ENCODE assay signal across 10 cellular contexts in the genomic region with DNA sequence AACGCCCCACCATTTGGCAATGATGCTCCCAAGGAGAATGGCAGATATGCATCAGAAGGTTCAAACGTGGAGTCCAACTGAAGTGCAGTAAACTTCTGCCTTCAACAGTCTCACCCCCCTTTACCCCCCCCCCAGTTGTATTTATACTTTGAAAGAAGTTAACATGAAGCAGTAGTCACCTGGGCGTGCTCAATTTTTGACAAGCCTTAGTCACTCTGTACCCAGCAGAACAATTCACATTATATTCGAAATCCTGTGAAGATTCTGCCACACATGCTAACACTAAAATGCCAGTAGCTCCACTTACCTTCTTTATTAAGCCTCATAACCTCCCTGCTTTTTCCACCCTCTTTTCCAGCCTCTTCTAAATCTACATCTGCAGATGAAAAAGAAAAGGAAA. TPM values are rescaled to one million over a fixed set of nuclear protein-coding genes. Genes with fewer than 3 reads are reported as not detected.
A peak's percentile ranks its signal among the peaks of the same experiment; 100 is the strongest.
DNase-seq lines count a peak whose midpoint lies in the region; ATAC-seq and TF ChIP-seq lines count a peak whose summit lies in the region.
"Had no signal": no experiment of that assay in that cellular context is flagged by ENCODE, and none has a peak within 500 bp of the region (broad histone marks: within the 10 kb centered on the region; RNA-seq: fewer than 3 reads in every experiment).

No MANE protein-coding gene starts in this region.

- peak overlapping the region; percentile 80 for H2AFZ ChIP-seq in neuronal stem cell (ENCODE audit: low read length)

- ATAC-seq in Panc1 (no peak), HG03342 (IDR thresholded peaks at IDR 0.05; ENCODE audit: unreplicated experiment) (no peak)

- H3K4me1 ChIP-seq in Panc1 (ENCODE audit: control insufficient read depth, insufficient read depth, low read length) = peaks cover 27% of the 10 kb centered on the region
- H3K4me1 ChIP-seq in neuronal stem cell (ENCODE audit: control insufficient read depth in 2 of 2, insufficient read depth in 1 of 2, low read depth in 1 of 2, low read length in 2 of 2) = peaks cover 11 to 15% of the 10 kb centered on the region in 2 donors

- H3K36me3 ChIP-seq in Panc1 (ENCODE audit: control insufficient read depth, insufficient read depth, low read length) (peaks cover 4% of the 10 kb centered on the region; the same call in 1 of the 2 replicates), neuronal stem cell (replicated peaks in 1 of 2; ENCODE audit: control insufficient read depth in 2 of 2, insufficient read depth in 2 of 2, low read length in 2 of 2) (peaks cover 0 to 21% of the 10 kb centered on the region in 2 donors)

- H3K23ac ChIP-seq in neuronal stem cell (ENCODE audit: low read depth, low read length, poor library complexity) = no peak overlapping the region

- H3K4me1 Mint-ChIP-seq in CD14-positive monocyte = peaks cover 34% of the 10 kb centered on the region
- peaks cover 29% of the 10 kb centered on the region for H3K4me1 Mint-ChIP-seq in endothelial cell (ENCODE audit: unreplicated experiment)

- no peak overlapping the region for H2BK5ac ChIP-seq in neuronal stem cell (ENCODE audit: low read length)

- peaks cover 22 to 26% (median 26%) of the 10 kb centered on the region in 3 donors for H3K27me3 Mint-ChIP-seq in CD14-positive monocyte (ENCODE audit: low read depth in 3 of 3)
- peaks cover 10% of the 10 kb centered on the region for H3K27me3 Mint-ChIP-seq in endothelial cell (ENCODE audit: unreplicated experiment)

- in situ Hi-C loops in Panc1 (cut with HindIII; ENCODE audit: low pct_unique_long_range_greater_than_20kb, low sequenced_read_pairs) = no loop called here

- H3K27ac ChIP-seq in Panc1 (ENCODE audit: low read length) (peak overlapping the region; percentile 91), neuronal stem cell (replicated peaks; ENCODE audit: low read length) (no peak overlapping the region)

- H3K9me3 Mint-ChIP-seq in CD14-positive monocyte (peaks cover 0 to 6% (median 0%) of the 10 kb centered on the region in 7 donors), endothelial cell (ENCODE audit: unreplicated experiment) (no peaks in the 10 kb centered on the region)

- no peak overlapping the region for H4K91ac ChIP-seq in neuronal stem cell (ENCODE audit: low read depth, low read length, poor library complexity)

- no peak overlapping the region for H2BK120ac ChIP-seq in neuronal stem cell (ENCODE audit: low read depth, low read length)

- DNase-seq in CD14-positive monocyte (ENCODE audit: low spot score) (no peak), Panc1 (ENCODE audit: low read depth, low spot score) (no peak), endothelial cell (ENCODE audit: low spot score) (no peak), neuronal stem cell (ENCODE audit: low spot score) (no peak), DMS 273 (lab: John Stamatoyannopoulos, UW; ENCODE audit: unreplicated experiment) (no peak), SKM-1 (lab: John Stamatoyannopoulos, UW; ENCODE audit: unreplicated experiment) (no peak), NCI-H2227 (lab: John Stamatoyannopoulos, UW; ENCODE audit: unreplicated experiment) (no peak)
- DNase-seq: kidney glomerular epithelial cell, OCI-M1 had no signal

- H3K27ac Mint-ChIP-seq in CD14-positive monocyte (peak overlapping the region in 4 of 7 donors; percentile 97 to 98 (median 98)), endothelial cell (ENCODE audit: unreplicated experiment) (peak overlapping the region; percentile 98)

- no peak overlapping the region for H2BK12ac ChIP-seq in neuronal stem cell (ENCODE audit: low read length)

- no peak overlapping the region for H3K4ac ChIP-seq in neuronal stem cell (ENCODE audit: low read length)

- no peak overlapping the region for H2AK5ac ChIP-seq in neuronal stem cell (ENCODE audit: low read depth, low read length)

- H3K4me3 Mint-ChIP-seq in CD14-positive monocyte (peak overlapping the region; percentile 96 to 100), endothelial cell (ENCODE audit: unreplicated experiment) (peak overlapping the region; percentile 99)

- H3K4me3 ChIP-seq in Panc1 (ENCODE audit: low read depth in 2 of 2, low read length in 2 of 2) = peak overlapping the region; percentile 88 to 98
- H3K4me3 ChIP-seq in neuronal stem cell (ENCODE audit: low read length in 2 of 2) = peak overlapping the region in 1 of 2 donors; percentile 59

- no peak overlapping the region for H3K4me2 ChIP-seq in neuronal stem cell (ENCODE audit: insufficient read depth, low read length, poor library complexity, severe bottlenecking)

- no peak overlapping the region for H3K14ac ChIP-seq in neuronal stem cell (ENCODE audit: low read length)

- H3K9ac ChIP-seq in neuronal stem cell (ENCODE audit: low read depth, low read length, poor library complexity) = no peak overlapping the region

- no peak overlapping the region for H4K8ac ChIP-seq in neuronal stem cell (ENCODE audit: low read depth, low read length)

- H3K36me3 Mint-ChIP-seq in CD14-positive monocyte (peaks cover 11 to 18% of the 10 kb centered on the region in 2 donors), endothelial cell (ENCODE audit: low read depth, unreplicated experiment) (peaks cover 4% of the 10 kb centered on the region)

- intact Hi-C loops in CD14-positive monocyte (cut with micrococcal nuclease) (loop anchor here (5.0 to 10.0 kb wide), 5 partner anchors 68 to 1689 kb away; partner anchors contain the start of genes COG5 (in 1 of the 2) and DUS4L (in 1 of the 2)), Panc1 (cut with micrococcal nuclease; ENCODE audit: unreplicated experiment) (loop anchor here (5.0 to 10.0 kb wide), 4 partner anchors 111 to 221 kb away; no protein-coding TSS in a partner anchor)

- no peak overlapping the region for H2BK15ac ChIP-seq in neuronal stem cell (ENCODE audit: low read length)

- POLR2A ChIA-PET in Panc1 (lab: Charles Lee) = no interaction called here

- CTCF ChIA-PET in Panc1 (lab: Charles Lee) = interaction anchor here (0.6 kb wide), 1 partner anchor 133 kb away, joined by 3 read pairs; no protein-coding TSS in a partner anchor

- no peaks in the 10 kb centered on the region for H3K79me1 ChIP-seq in neuronal stem cell (ENCODE audit: low read depth, low read length)

- whole genome bisulfite sequencing in neuronal stem cell (ENCODE audit: extremely low coverage in 2 of 2, insufficient read length in 2 of 2, insufficient replicate concordance in 1 of 2), 2 donors = no CpG with 5 or more reads among the region's 4 CpGs

- BruUV-seq in Panc1 (replicated peaks; lab: Mats Ljungman, UMichigan) = no TSS peak

- H3K9me3 ChIP-seq in Panc1 (ENCODE audit: control insufficient read depth, insufficient read depth, low read depth, low read length) (no peaks in the 10 kb centered on the region), neuronal stem cell (replicated peaks in 1 of 2; ENCODE audit: control insufficient read depth in 2 of 2, insufficient read depth in 1 of 2, low read depth in 1 of 2, low read length in 2 of 2) (no peaks in the 10 kb centered on the region)

- H3K18ac ChIP-seq in neuronal stem cell (ENCODE audit: low read length) = no peak overlapping the region

- H3K27me3 ChIP-seq in Panc1 (ENCODE audit: control insufficient read depth, insufficient read depth, low read length) (no peaks in the 10 kb centered on the region), neuronal stem cell (ENCODE audit: control insufficient read depth in 3 of 3, insufficient read depth in 3 of 3, low read depth in 1 of 3, low read length in 3 of 3) (peaks cover 0 to 8% (median 0%) of the 10 kb centered on the region in 3 experiments)

- TF ChIP-seq CTCF in CD14-positive monocyte (IDR thresholded peaks at IDR 0.05) (no peak), Panc1 (IDR thresholded peaks at IDR 0.05) (no peak), endothelial cell (IDR thresholded peaks at IDR 0.05; ENCODE audit: unreplicated experiment) (no peak)

RNA-seq across cellular contexts. Expression of gene ATXN7L1, which starts 0.9 kb away (rescaled TPM):
- polyA plus RNA-seq in CD14-positive monocyte = 10 to 100 TPM in 1 of 2 donors, 1 to 10 TPM in 1; 4.5 to 11.2 TPM
- total RNA-seq in Panc1 (2021; ENCODE audit: unreplicated experiment) = 10.8 TPM
- 3.9 TPM for polyA plus RNA-seq in Panc1 (2012; ENCODE audit: insufficient read length)
- total RNA-seq in endothelial cell (ENCODE audit: unreplicated experiment) = 18.4 TPM
- 8.7 TPM for polyA plus RNA-seq in neuronal stem cell (2013, experiment 1 of 2)
- polyA plus RNA-seq in neuronal stem cell (2013, experiment 2 of 2) = 8.2 TPM
